ENCODE assay signal across 8 cellular contexts in the genomic region with DNA sequence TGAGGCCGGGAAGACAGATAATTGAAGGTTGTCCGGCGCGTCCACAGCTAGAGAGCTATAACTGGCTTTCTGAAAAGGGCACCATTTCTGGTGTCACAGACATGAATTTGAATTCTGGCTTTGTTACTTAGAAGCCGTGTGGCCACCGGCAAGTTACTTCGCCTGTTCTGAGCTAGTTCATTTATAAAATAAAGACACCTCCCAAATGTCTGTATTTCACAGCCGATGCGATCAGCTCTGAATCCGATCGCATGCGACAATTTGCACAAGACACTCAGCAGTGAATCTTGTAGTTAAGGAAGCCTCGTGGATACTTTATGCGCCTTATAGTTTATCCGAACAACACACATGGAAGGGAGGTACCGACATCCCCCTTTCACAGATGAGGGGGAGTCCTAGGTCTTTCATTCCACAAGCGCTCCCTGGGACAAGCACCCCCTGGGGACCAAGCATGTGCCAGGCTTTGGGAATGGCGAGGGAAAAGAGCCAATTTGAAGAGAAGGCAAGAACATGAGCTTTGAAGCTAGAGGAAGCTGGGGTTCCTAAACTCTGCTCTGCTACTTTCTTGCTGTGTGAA. TPM values are rescaled to one million over a fixed set of nuclear protein-coding genes. Genes with fewer than 3 reads are reported as not detected.
DNase-seq lines count a peak whose midpoint lies in the region; ATAC-seq, FAIRE-seq and TF ChIP-seq lines count a peak whose summit lies in the region.

No MANE protein-coding gene starts in this region.

- peaks cover 7% of the 10 kb centered on the region for H3K36me3 ChIP-seq in GM23248 (ENCODE audit: low read depth)
- peaks cover 0 to 20% (median 6%) of the 10 kb centered on the region in 9 donors for H3K36me3 ChIP-seq in heart right ventricle
- peaks cover 22% of the 10 kb centered on the region for H3K36me3 ChIP-seq in skeletal muscle satellite cell (ENCODE audit: insufficient read depth, low read length)

- no peaks in the 10 kb centered on the region for H3K9me2 ChIP-seq in GM23248 (ENCODE audit: insufficient read depth)

- no peak for TF ChIP-seq POLR2A in A549 (IDR thresholded peaks at IDR 0.05; ENCODE audit: low read length)

- peaks cover 46% of the 10 kb centered on the region for H3F3A ChIP-seq in GM23248 (ENCODE audit: insufficient read depth)

- TF ChIP-seq CTCF in A549 (IDR thresholded peaks at IDR 0.05) (no peak), WI38 (IDR thresholded peaks at IDR 0.05; ENCODE audit: low read depth, low read length) (no peak), heart right ventricle (IDR thresholded peaks at IDR 0.05) (peak in 2 of 9 donors; percentile 3 to 8)

- H3K27ac ChIP-seq in A549 (peak overlapping the region; percentile 96 to 98), GM23248 (peak overlapping the region; percentile 100), heart right ventricle (peak overlapping the region; percentile 90 to 99 (median 95))

- ATAC-seq in A549, result peak; percentile 3 to 25; a peak in 4 of 6 replicates
- ATAC-seq in heart right ventricle, result peak in 4 of 8 donors; percentile 0 to 5 (median 4)
- ATAC-seq in GM18907 (IDR thresholded peaks at IDR 0.05; ENCODE audit: unreplicated experiment), result no peak

- TF ChIP-seq EP300 in A549 (IDR thresholded peaks at IDR 0.05), result no peak

- CTCF ChIA-PET in A549 (lab: Yijun Ruan, JAX), result interaction anchor here (0.6 to 29.3 kb wide), 11 partner anchors 10 to 110 kb away, joined by 3 to 699 read pairs (median 5); no protein-coding TSS in a partner anchor

- WGBS in A549 (ENCODE audit: missing lambda C conversion rate), result 5% methylated on average over 17 of the region's 18 CpGs
- 1 to 2% methylated on average over 18 of the region's 18 CpGs for WGBS in GM23248 (ENCODE audit: low coverage in 1 of 2, low lambda C conversion rate in 2 of 2, missing lambda C conversion rate in 2 of 2), 2 experiments
- 13 to 22% methylated on average over 18 of the region's 18 CpGs for WGBS in heart right ventricle, 2 donors

- peaks cover 24% of the 10 kb centered on the region for H3K79me2 ChIP-seq in GM23248 (ENCODE audit: insufficient read depth)

- H3K9me3 ChIP-seq in A549, result no peaks in the 10 kb centered on the region
- no peaks in the 10 kb centered on the region for H3K9me3 ChIP-seq in GM23248 (ENCODE audit: low read depth)
- no peaks in the 10 kb centered on the region for H3K9me3 ChIP-seq in heart right ventricle
- no peaks in the 10 kb centered on the region for H3K9me3 ChIP-seq in skeletal muscle satellite cell (replicated peaks; ENCODE audit: low read length)

- H3K4me1 ChIP-seq in A549, result peaks cover 49% of the 10 kb centered on the region
- H3K4me1 ChIP-seq in GM23248 (ENCODE audit: insufficient read depth), result peaks cover 37% of the 10 kb centered on the region
- H3K4me1 ChIP-seq in heart right ventricle, result peaks cover 9 to 54% (median 43%) of the 10 kb centered on the region in 9 donors
- H3K4me1 ChIP-seq in skeletal muscle satellite cell (ENCODE audit: control insufficient read depth, insufficient read depth, low read length), result peaks cover 44% of the 10 kb centered on the region

- no peak; a peak in 1 of 5 replicates for TF ChIP-seq RAD21 in A549 (conservative IDR thresholded peaks at IDR 0.05 in 1 of 2, IDR thresholded peaks at IDR 0.05 in 1 of 2)

- H3K27me3 ChIP-seq in GM23248 (replicated peaks; ENCODE audit: insufficient read depth) (no peaks in the 10 kb centered on the region), heart right ventricle (peaks cover 0 to 22% (median 0%) of the 10 kb centered on the region in 7 donors), skeletal muscle satellite cell (ENCODE audit: control insufficient read depth, insufficient read depth, low read length) (no peaks in the 10 kb centered on the region)

- intact Hi-C loops in heart right ventricle (cut with DNase I), result loop anchor here in 2 of 10 donors (10.0 kb wide), 1 partner anchor 189 kb away; a partner anchor contains a TSS

- H2AFZ ChIP-seq in GM23248, result no peak overlapping the region

- FAIRE-seq in A549 (lab: Jason Lieb, UNC), result no peak

- in situ Hi-C loops in GM23248 (cut with MboI), result no loop called here

- POLR2A ChIA-PET in A549 (lab: Yijun Ruan, JAX), result interaction anchor here (1.0 to 11.2 kb wide), 12 partner anchors 9 to 188 kb away, joined by 3 to 168 read pairs (median 12); a partner anchor contains a TSS

- H3K4me2 ChIP-seq in A549, result peak overlapping the region; percentile 77
- H3K4me2 ChIP-seq in GM23248 (ENCODE audit: unreplicated experiment), result peak overlapping the region; percentile 82
- H3K4me2 ChIP-seq in skeletal muscle satellite cell (ENCODE audit: low read length), result peak overlapping the region; percentile 80

- H3K9ac ChIP-seq in GM23248 (peak overlapping the region; percentile 100), skeletal muscle satellite cell (ENCODE audit: low read depth, low read length) (peak overlapping the region; percentile 99)

- DNase-seq in A549 (ENCODE audit: low read depth in 1 of 2, low spot score in 1 of 2) (peak in 1 of 2 experiments; percentile 73), GM23248 (no peak), heart right ventricle (peak; percentile 38 to 62), AML-193 (lab: John Stamatoyannopoulos, UW) (no peak), retina (no peak)

- H3K4me3 ChIP-seq in A549 (peak overlapping the region; percentile 25; the same call in 2 of the 3 replicates), GM23248 (peak overlapping the region; percentile 98), WI38 (ENCODE audit: low read depth, low read length) (peak overlapping the region; percentile 52), heart right ventricle (peak overlapping the region; percentile 9 to 97 (median 82)), skeletal muscle satellite cell (ENCODE audit: low read length) (peak overlapping the region; percentile 89)

- no peaks in the 10 kb centered on the region for H4K20me1 ChIP-seq in GM23248 (ENCODE audit: insufficient read depth)

TF ChIP-seq in A549, 52 proteins besides CTCF, POLR2A, EP300 and RAD21 (continues in another document):
- TF ChIP-seq FOSB (CRISPR knock-in tag; IDR thresholded peaks at IDR 0.05) (peak; percentile 74; the same call in 1 of the 2 replicates), NR3C1 (IDR thresholded peaks at IDR 0.05) (no peak), KDM5A (IDR thresholded peaks at IDR 0.05) (no peak), ZSCAN20 (CRISPR knock-in tag; IDR thresholded peaks at IDR 0.05) (0 out of 2 replicates have a peak, but pooled peaks have one; percentile 34), TP53 (CRISPR knock-in tag; IDR thresholded peaks at IDR 0.05) (peak; percentile 86; the same call in 1 of the 2 replicates), TFCP2L1 (CRISPR knock-in tag; IDR thresholded peaks at IDR 0.05) (0 out of 2 replicates have a peak, but pooled peaks have one; percentile 35)
- TF ChIP-seq, protein P1, sequence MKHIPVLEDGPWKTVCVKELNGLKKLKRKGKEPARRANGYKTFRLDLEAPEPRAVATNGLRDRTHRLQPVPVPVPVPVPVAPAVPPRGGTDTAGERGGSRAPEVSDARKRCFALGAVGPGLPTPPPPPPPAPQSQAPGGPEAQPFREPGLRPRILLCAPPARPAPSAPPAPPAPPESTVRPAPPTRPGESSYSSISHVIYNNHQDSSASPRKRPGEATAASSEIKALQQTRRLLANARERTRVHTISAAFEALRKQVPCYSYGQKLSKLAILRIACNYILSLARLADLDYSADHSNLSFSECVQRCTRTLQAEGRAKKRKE (CRISPR knock-in tag; IDR thresholded peaks at IDR 0.05; ENCODE audit: low read depth), result 0 out of 2 replicates have a peak, but pooled peaks have one; percentile 24
- TF ChIP-seq, protein P2, sequence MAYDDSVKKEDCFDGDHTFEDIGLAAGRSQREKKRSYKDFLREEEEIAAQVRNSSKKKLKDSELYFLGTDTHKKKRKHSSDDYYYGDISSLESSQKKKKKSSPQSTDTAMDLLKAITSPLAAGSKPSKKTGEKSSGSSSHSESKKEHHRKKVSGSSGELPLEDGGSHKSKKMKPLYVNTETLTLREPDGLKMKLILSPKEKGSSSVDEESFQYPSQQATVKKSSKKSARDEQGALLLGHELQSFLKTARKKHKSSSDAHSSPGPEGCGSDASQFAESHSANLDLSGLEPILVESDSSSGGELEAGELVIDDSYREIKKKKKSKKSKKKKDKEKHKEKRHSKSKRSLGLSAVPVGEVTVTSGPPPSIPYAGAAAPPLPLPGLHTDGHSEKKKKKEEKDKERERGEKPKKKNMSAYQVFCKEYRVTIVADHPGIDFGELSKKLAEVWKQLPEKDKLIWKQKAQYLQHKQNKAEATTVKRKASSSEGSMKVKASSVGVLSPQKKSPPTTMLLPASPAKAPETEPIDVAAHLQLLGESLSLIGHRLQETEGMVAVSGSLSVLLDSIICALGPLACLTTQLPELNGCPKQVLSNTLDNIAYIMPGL (CRISPR knock-in tag; IDR thresholded peaks at IDR 0.05; ENCODE audit: borderline replicate concordance), result no peak
- TF ChIP-seq, protein P3, sequence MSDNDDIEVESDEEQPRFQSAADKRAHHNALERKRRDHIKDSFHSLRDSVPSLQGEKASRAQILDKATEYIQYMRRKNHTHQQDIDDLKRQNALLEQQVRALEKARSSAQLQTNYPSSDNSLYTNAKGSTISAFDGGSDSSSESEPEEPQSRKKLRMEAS (IDR thresholded peaks at IDR 0.05), result peak; percentile 2; the same call in 1 of the 2 replicates

RNA-seq across cellular contexts. Expression of a gene that starts 4.0 kb away (rescaled TPM):
- polyA plus RNA-seq in A549 (2011; rRNA removed) (171 and 193 TPM in 2 replicates), A549 (2017; fragmentation: RNase III; extraction: RNeasy Plus Mini Kit Qiagen cat#74134 plus additional on column Dnase treatment) (209 to 336 TPM (median 288 TPM) in 3 replicates), GM23248 (2016; fragmentation: Nextera tagmentation; extraction: Ambion mirVana) (680 and 684 TPM in 2 replicates), heart right ventricle (100 to 1,000 TPM in 1 of 2 donors, 10 to 100 TPM in 1; 73.6 to 217 TPM)
- 847 and 922 TPM in 2 replicates for polyA plus RNA-seq in A549 (2012; cell fraction: cytosol; rRNA removed)
- polyA plus RNA-seq in A549 (2012; cell fraction: nucleus; rRNA removed), result 1,068 and 1,236 TPM in 2 replicates
- 142 and 176 TPM in 2 replicates for polyA minus RNA-seq in A549 (2011; rRNA and poly(A)+ RNA removed)
- total RNA-seq in GM23248 (2014; rRNA removed; shearing (Covaris generic)), result 332 and 376 TPM in 2 replicates
- total RNA-seq in heart right ventricle, result 100 to 1,000 TPM in 3 of 10 donors, 10 to 100 TPM in 7; 44.7 to 148 (median 83.4) TPM
- total RNA-seq in skeletal muscle satellite cell (2012; rRNA removed), result 81.5 and 145 TPM in 2 replicates

RNA-seq across cellular contexts. Expression of a gene that starts 24.3 kb away (rescaled TPM):
- polyA plus RNA-seq in A549 (2011; rRNA removed) (0.90 and 1.6 TPM in 2 replicates), A549 (2017; fragmentation: RNase III; extraction: RNeasy Plus Mini Kit Qiagen cat#74134 plus additional on column Dnase treatment) (3.4 to 3.9 TPM (median 3.4 TPM) in 3 replicates), GM23248 (2016; fragmentation: Nextera tagmentation; extraction: Ambion mirVana) (0.20 and 0.51 TPM in 2 replicates), heart right ventricle (under 1 TPM in 1 of 2 donors, not detected in 1; 0.06 TPM)
- 1.8 and 2.4 TPM in 2 replicates for polyA plus RNA-seq in A549 (2012; cell fraction: cytosol; rRNA removed)
- 6.3 and 9.0 TPM in 2 replicates for polyA plus RNA-seq in A549 (2012; cell fraction: nucleus; rRNA removed)
- 3.0 and 3.3 TPM in 2 replicates for polyA minus RNA-seq in A549 (2011; rRNA and poly(A)+ RNA removed)
- total RNA-seq in GM23248 (2014; rRNA removed; shearing (Covaris generic)), result 1.1 and 1.2 TPM in 2 replicates
- 1 to 10 TPM in 1 of 10 donors, under 1 TPM in 8, not detected in 1; 0.04 to 2.3 (median 0.17) TPM for total RNA-seq in heart right ventricle
- 1.5 TPM in 2 replicates for total RNA-seq in skeletal muscle satellite cell (2012; rRNA removed)

Comparison
In these comparisons a context has a peak if more than half of its experiments do, and no peak if none do; other contexts are left out.
1. DNase-seq: peak in heart right ventricle (2 of 2); none in GM23248 (single experiment), AML-193 (0 of 2) and retina (single experiment).
2. H3K4me3 ChIP-seq: peak in every context shown above with its lines; median percentile 98 in GM23248; 89 in skeletal muscle satellite cell; 82 in heart right ventricle; 52 in WI38; 25 in A549.
3. Peak in every context shown above with its lines, with median percentiles within 50 percentile points of each other: H3K27ac ChIP-seq and H3K4me2 ChIP-seq.